25 cellular contexts compared by ENCODE assay signal in genomic region chr1:176338897-176339296, GRCh38.
DNase-seq lines count a peak whose midpoint lies in the region; ATAC-seq, FAIRE-seq and TF ChIP-seq lines count a peak whose summit lies in the region.
"Had no signal": no experiment of that assay in that cellular context is flagged by ENCODE, and none has a peak within 500 bp of the region (broad histone marks: within the 10 kb centered on the region; RNA-seq: fewer than 3 reads in every experiment).

No MANE protein-coding gene starts in this region.

- H3K4me2 ChIP-seq in mesenchymal stem cell (ENCODE audit: low read length, poor library complexity, severe bottlenecking) = no peak overlapping the region
- H3K4me2 ChIP-seq: SK-N-SH had no signal

- no peak overlapping the region for H3K4ac ChIP-seq in mesenchymal stem cell (ENCODE audit: low read depth in 1 of 2, low read length in 2 of 2)

- DNase-seq in GM03348 (ENCODE audit: low spot score) (peak; percentile 22), bronchial epithelial cell (ENCODE audit: low read depth) (no peak), mesenchymal stem cell (no peak), upper lobe of right lung (no peak), HAP-1 (ENCODE audit: low spot score in 2 of 2) (no peak), NCI-H1092 (lab: John Stamatoyannopoulos, UW) (no peak), GOT3 (lab: John Stamatoyannopoulos, UW) (no peak)
- DNase-seq: Caco-2; CD8-positive, alpha-beta T cell; DMS79 treated with DMSO at 0.1 percent for 48 hours; GF-D8; H7; Karpas-422; NCI-H1105; NCI-H1436 treated with DMSO at 0.1 percent for 48 hours; NCI-H187 treated with DMSO at 0.1 percent for 48 hours; NCI-H2107; NCI-H524; NCI-H748 treated with DMSO at 0.1 percent for 48 hours; PC-3; SK-N-SH had no signal

- no peak overlapping the region for H3K14ac ChIP-seq in mesenchymal stem cell (ENCODE audit: low read length in 2 of 2)

- peak; percentile 50 for ATAC-seq in upper lobe of right lung
- ATAC-seq: CD8-positive, alpha-beta T cell; HepG2; PC-3 had no signal

- H3K27me3 ChIP-seq in bronchial epithelial cell (ENCODE audit: control insufficient read depth, insufficient read depth, low read length) (no peaks in the 10 kb centered on the region), mesenchymal stem cell (ENCODE audit: control insufficient read depth in 1 of 2, insufficient read depth in 1 of 2, low read length in 2 of 2) (no peaks in the 10 kb centered on the region), upper lobe of right lung (no peaks in the 10 kb centered on the region), HAP-1 (ENCODE audit: low read depth) (no peaks in the 10 kb centered on the region)

- no peak overlapping the region for H2BK120ac ChIP-seq in mesenchymal stem cell (ENCODE audit: low read depth, low read length)

- no peak overlapping the region for H2AK5ac ChIP-seq in mesenchymal stem cell (ENCODE audit: low read length, severe bottlenecking)

- TF ChIP-seq CTCF in bronchial epithelial cell (IDR thresholded peaks at IDR 0.05; ENCODE audit: insufficient read depth, low read length, severe bottlenecking) = no peak
- TF ChIP-seq CTCF in upper lobe of right lung (IDR thresholded peaks at IDR 0.05) = no peak

- H3K27ac ChIP-seq in mesenchymal stem cell (ENCODE audit: low read length, poor library complexity, severe bottlenecking) = no peak overlapping the region
- no peak overlapping the region for H3K27ac ChIP-seq in upper lobe of right lung
- H3K27ac ChIP-seq: C4-2B had no signal

- H4K91ac ChIP-seq in mesenchymal stem cell (ENCODE audit: low read length) = no peak overlapping the region

- no peak overlapping the region for H2BK12ac ChIP-seq in mesenchymal stem cell (ENCODE audit: low read length in 2 of 2)

- H3K9me3 ChIP-seq in mesenchymal stem cell (ENCODE audit: control insufficient read depth, low read length) = no peaks in the 10 kb centered on the region
- H3K9me3 ChIP-seq in upper lobe of right lung = no peaks in the 10 kb centered on the region
- no peaks in the 10 kb centered on the region for H3K9me3 ChIP-seq in HAP-1
- H3K9me3 ChIP-seq: Caco-2, SK-N-SH had no signal

- WGBS in mesenchymal stem cell = 79% methylated on average over 6 of the region's 6 CpGs

- in situ Hi-C loops in HAP-1 (cut with MboI; ENCODE audit: low sequenced_read_pairs) = no loop called here

- H3K4me1 ChIP-seq in mesenchymal stem cell (ENCODE audit: control insufficient read depth, insufficient read depth, low read depth, low read length) = no peaks in the 10 kb centered on the region
- H3K4me1 ChIP-seq in upper lobe of right lung = no peaks in the 10 kb centered on the region
- no peaks in the 10 kb centered on the region for H3K4me1 ChIP-seq in HAP-1
- H3K4me1 ChIP-seq: Caco-2 had no signal

- no peak overlapping the region for H3K23ac ChIP-seq in mesenchymal stem cell (ENCODE audit: low read length in 2 of 2)

- no peak overlapping the region for H2BK5ac ChIP-seq in mesenchymal stem cell (ENCODE audit: low read depth, low read length, poor library complexity, severe bottlenecking)

- no peak overlapping the region for H2AFZ ChIP-seq in mesenchymal stem cell (ENCODE audit: low read depth, low read length)

- H3K4me3 ChIP-seq in bronchial epithelial cell (ENCODE audit: low read depth, low read length) = no peak overlapping the region
- peak overlapping the region in 1 of 2 experiments; percentile 51 for H3K4me3 ChIP-seq in mesenchymal stem cell (ENCODE audit: insufficient read depth in 1 of 2, low read depth in 1 of 2, low read length in 2 of 2)
- H3K4me3 ChIP-seq in upper lobe of right lung = no peak overlapping the region
- no peak overlapping the region for H3K4me3 ChIP-seq in HAP-1

- no peaks in the 10 kb centered on the region for H3K79me1 ChIP-seq in mesenchymal stem cell (replicated peaks; ENCODE audit: low read length, poor library complexity, severe bottlenecking)

- FAIRE-seq in bronchial epithelial cell (lab: Jason Lieb, UNC) = peak; percentile 66
- FAIRE-seq: A204.1, GM12892, HepG2 had no signal

- H2BK15ac ChIP-seq in mesenchymal stem cell (ENCODE audit: low read depth, poor library complexity, severe bottlenecking) = no peak overlapping the region

- H3K36me3 ChIP-seq in bronchial epithelial cell (ENCODE audit: control insufficient read depth, insufficient read depth, low read length) (no peaks in the 10 kb centered on the region), mesenchymal stem cell (ENCODE audit: control insufficient read depth in 1 of 2, insufficient read depth in 2 of 2, low read depth in 1 of 2, low read length in 2 of 2) (no peaks in the 10 kb centered on the region), upper lobe of right lung (no peaks in the 10 kb centered on the region), HAP-1 (replicated peaks) (no peaks in the 10 kb centered on the region)

- H4K8ac ChIP-seq in mesenchymal stem cell (ENCODE audit: low read length) = no peak overlapping the region

- no peak overlapping the region for H3K18ac ChIP-seq in mesenchymal stem cell (ENCODE audit: low read depth in 1 of 2, low read length in 2 of 2)

- intact Hi-C loops in upper lobe of right lung (cut with DNase I) = no loop called here

- peak overlapping the region; percentile 19 for H3K9ac ChIP-seq in mesenchymal stem cell (ENCODE audit: low read length)
- H3K9ac ChIP-seq: SK-N-SH had no signal
